ENCODE assay signal across 8 cellular contexts in genomic region chr21:42892931-42893660, GRCh38. TPM values are rescaled to one million over a fixed set of nuclear protein-coding genes. Genes with fewer than 3 reads are reported as not detected.
DNase-seq lines count a peak whose midpoint lies in the region; ATAC-seq and TF ChIP-seq lines count a peak whose summit lies in the region.

Gene NDUFV3 (plus strand): TSS chr21:42893309. CDS start chr21:42893334, 25 bp downstream.

- H3K27me3 ChIP-seq in AG04450 (ENCODE audit: control insufficient read depth, insufficient read depth, low read length), result no peaks in the 10 kb centered on the region

- peak within 1 kb of the TSS; percentile 99 for H3K27ac Mint-ChIP-seq in WTC11

- CTCF ChIA-PET in AG04450 (lab: Charles Lee), result interaction anchor here (1.1 kb wide), 1 partner anchor 12 kb away, joined by 3 read pairs; no protein-coding TSS in a partner anchor
- CTCF ChIA-PET in WTC11 (lab: Charles Lee), result interaction anchor here (0.6 to 1.6 kb wide), 6 partner anchors 15 to 634 kb away, joined by 3 to 5 read pairs (median 4); no protein-coding TSS in a partner anchor

- peaks cover 5% of the 10 kb centered on the region for H3K4me1 Mint-ChIP-seq in WTC11

- DNase-seq in AG04450 (ENCODE audit: low read depth, low spot score), result peak; percentile 92
- peak; percentile 96 for DNase-seq in NCI-H226
- DNase-seq in WTC11 (ENCODE audit: low spot score), result peak; percentile 100
- DNase-seq in cardiac fibroblast (ENCODE audit: low read depth in 2 of 2), result peak; percentile 98 to 99
- peak; percentile 98 for DNase-seq in iPS-NIHi7 (ENCODE audit: extremely low spot score)
- peak; percentile 94 for DNase-seq in smooth muscle cell of the brain vasculature (ENCODE audit: low read depth, low spot score)

- H3K36me3 Mint-ChIP-seq in WTC11, result peaks cover 21% of the 10 kb centered on the region

- TF ChIP-seq CTCF in AG04450 (IDR thresholded peaks at IDR 0.05; ENCODE audit: low read depth, low read length) (no peak), WTC11 (IDR thresholded peaks at IDR 0.05) (no peak), cardiac fibroblast (IDR thresholded peaks at IDR 0.05; ENCODE audit: low read depth, low read length) (no peak)

- peak; percentile 90 for ATAC-seq in GM18909 (IDR thresholded peaks at IDR 0.05; ENCODE audit: poor library complexity, unreplicated experiment)
- peak; percentile 89 for ATAC-seq in HG03175 (IDR thresholded peaks at IDR 0.05; ENCODE audit: unreplicated experiment)
- peak; percentile 97 for ATAC-seq in WTC11

- H3K4me3 ChIP-seq in AG04450 (ENCODE audit: low read depth, low read length) (peak within 1 kb of the TSS; percentile 69), cardiac fibroblast (replicated peaks in 1 of 2; ENCODE audit: low read depth in 2 of 2, low read length in 2 of 2) (peak within 1 kb of the TSS; percentile 69 to 87)

- no peaks in the 10 kb centered on the region; the same call in 1 of the 2 replicates for H3K27me3 Mint-ChIP-seq in WTC11 (ENCODE audit: low read depth)

- H3K9me3 ChIP-seq in AG04450 (ENCODE audit: control insufficient read depth, insufficient read depth, low read length), result no peaks in the 10 kb centered on the region

- POLR2A ChIA-PET in AG04450 (lab: Yijun Ruan, JAX) (interaction anchor here (0.9 kb wide), 1 partner anchor 81 kb away, joined by 4 read pairs; the partner anchor contains the start of gene PKNOX1), WTC11 (lab: Charles Lee) (interaction anchor here (0.6 to 1.5 kb wide), 5 partner anchors 14 to 97 kb away, joined by 3 to 5 read pairs (median 3); partner anchors contain the start of gene PKNOX1)

- peak within 1 kb of the TSS; percentile 88 for H3K4me3 Mint-ChIP-seq in WTC11

- peaks cover 4% of the 10 kb centered on the region; the same call in 1 of the 2 replicates for H3K9me3 Mint-ChIP-seq in WTC11

- H3K27ac ChIP-seq in AG04450 (ENCODE audit: low read depth, low read length), result peak within 1 kb of the TSS; percentile 87

TF ChIP-seq in WTC11, 78 proteins besides CTCF, POLR2A, EP300 and RAD21 (continues in another document):
- TF ChIP-seq TP53 (CRISPR knock-in tag; IDR thresholded peaks at IDR 0.05) (no peak), ELF4 (CRISPR knock-in tag; IDR thresholded peaks at IDR 0.05; ENCODE audit: low read depth) (peak; percentile 81; the same call in 1 of the 2 replicates), CDX4 (CRISPR knock-in tag; IDR thresholded peaks at IDR 0.05; ENCODE audit: borderline replicate concordance) (no peak), ZNF396 (CRISPR knock-in tag; IDR thresholded peaks at IDR 0.05; ENCODE audit: borderline replicate concordance) (no peak), ZNF281 (CRISPR knock-in tag; IDR thresholded peaks at IDR 0.05) (no peak), ATF2 (CRISPR knock-in tag; IDR thresholded peaks at IDR 0.05; ENCODE audit: borderline replicate concordance, low read depth) (no peak), KAT7 (CRISPR knock-in tag; IDR thresholded peaks at IDR 0.05; ENCODE audit: borderline replicate concordance) (no peak), CREM (CRISPR knock-in tag; IDR thresholded peaks at IDR 0.05) (peak; percentile 90), FOXP4 (CRISPR knock-in tag; IDR thresholded peaks at IDR 0.05) (no peak; the same call in 1 of the 2 replicates), E2F5 (CRISPR knock-in tag; IDR thresholded peaks at IDR 0.05) (peak; percentile 61; the same call in 1 of the 2 replicates), SMAD3 (CRISPR knock-in tag; IDR thresholded peaks at IDR 0.05; ENCODE audit: borderline replicate concordance) (peak; percentile 76; the same call in 1 of the 2 replicates), CREB1 (CRISPR knock-in tag; IDR thresholded peaks at IDR 0.05) (peak; percentile 19; the same call in 1 of the 2 replicates), GABPB1 (CRISPR knock-in tag; IDR thresholded peaks at IDR 0.05) (peak; percentile 42; the same call in 1 of the 2 replicates), RELA (CRISPR knock-in tag; IDR thresholded peaks at IDR 0.05; ENCODE audit: borderline replicate concordance) (no peak), IRF2 (CRISPR knock-in tag; IDR thresholded peaks at IDR 0.05; ENCODE audit: borderline replicate concordance, low read depth) (no peak), ZNF423 (CRISPR knock-in tag; IDR thresholded peaks at IDR 0.05) (no peak), FOXK1 (CRISPR knock-in tag; IDR thresholded peaks at IDR 0.05) (0 out of 2 replicates have a peak, but pooled peaks have one; percentile 31), HMGXB4 (CRISPR knock-in tag; IDR thresholded peaks at IDR 0.05) (peak; percentile 87)

RNA-seq across cellular contexts. Expression of gene NDUFV3, which starts in this region (rescaled TPM):
- 25.9 and 26.9 TPM in 2 replicates for polyA plus RNA-seq in AG04450 (2011; rRNA removed)
- polyA minus RNA-seq in AG04450 (2011; rRNA and poly(A)+ RNA removed), result 33.6 and 34.0 TPM in 2 replicates
- total RNA-seq in WTC11 (2021), result 28.5 to 32.6 TPM (median 30.9 TPM) in 3 replicates

Comparison
In these comparisons a context has a peak if more than half of its experiments do, and no peak if none do; other contexts are left out.
1. Peak in every context shown above with its lines: DNase-seq, ATAC-seq, H3K4me3 ChIP-seq and H3K27ac ChIP-seq.